Comparison of ENCODE assay signal across 1 cellular context in genomic region chr16:67966549-67967182, GRCh38.
TF ChIP-seq lines count a peak whose summit lies in the region.

No MANE protein-coding gene starts in this region.

TF ChIP-seq in HepG2, 621 proteins besides CTCF, POLR2A, EP300 and RAD21 (continued from another document and continues in another):
- TF ChIP-seq FOXM1 (CRISPR knock-in tag; IDR thresholded peaks at IDR 0.05), result no peak
- no peak for TF ChIP-seq STAG1 (CRISPR knock-in tag; IDR thresholded peaks at IDR 0.05)
- TF ChIP-seq GZF1 (CRISPR knock-in tag; IDR thresholded peaks at IDR 0.05), result 0 out of 2 replicates have a peak, but pooled peaks have one; percentile 7
- no peak for TF ChIP-seq ZNF775 (CRISPR knock-in tag; IDR thresholded peaks at IDR 0.05; ENCODE audit: borderline replicate concordance)
- TF ChIP-seq, protein P1, sequence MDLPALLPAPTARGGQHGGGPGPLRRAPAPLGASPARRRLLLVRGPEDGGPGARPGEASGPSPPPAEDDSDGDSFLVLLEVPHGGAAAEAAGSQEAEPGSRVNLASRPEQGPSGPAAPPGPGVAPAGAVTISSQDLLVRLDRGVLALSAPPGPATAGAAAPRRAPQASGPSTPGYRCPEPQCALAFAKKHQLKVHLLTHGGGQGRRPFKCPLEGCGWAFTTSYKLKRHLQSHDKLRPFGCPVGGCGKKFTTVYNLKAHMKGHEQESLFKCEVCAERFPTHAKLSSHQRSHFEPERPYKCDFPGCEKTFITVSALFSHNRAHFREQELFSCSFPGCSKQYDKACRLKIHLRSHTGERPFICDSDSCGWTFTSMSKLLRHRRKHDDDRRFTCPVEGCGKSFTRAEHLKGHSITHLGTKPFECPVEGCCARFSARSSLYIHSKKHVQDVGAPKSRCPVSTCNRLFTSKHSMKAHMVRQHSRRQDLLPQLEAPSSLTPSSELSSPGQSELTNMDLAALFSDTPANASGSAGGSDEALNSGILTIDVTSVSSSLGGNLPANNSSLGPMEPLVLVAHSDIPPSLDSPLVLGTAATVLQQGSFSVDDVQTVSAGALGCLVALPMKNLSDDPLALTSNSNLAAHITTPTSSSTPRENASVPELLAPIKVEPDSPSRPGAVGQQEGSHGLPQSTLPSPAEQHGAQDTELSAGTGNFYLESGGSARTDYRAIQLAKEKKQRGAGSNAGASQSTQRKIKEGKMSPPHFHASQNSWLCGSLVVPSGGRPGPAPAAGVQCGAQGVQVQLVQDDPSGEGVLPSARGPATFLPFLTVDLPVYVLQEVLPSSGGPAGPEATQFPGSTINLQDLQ (CRISPR knock-in tag; IDR thresholded peaks at IDR 0.05), result 0 out of 2 replicates have a peak, but pooled peaks have one; percentile 53
- TF ChIP-seq MAX (IDR thresholded peaks at IDR 0.05), result 0 out of 2 replicates have a peak, but pooled peaks have one; percentile 20
- TF ChIP-seq, protein P2, sequence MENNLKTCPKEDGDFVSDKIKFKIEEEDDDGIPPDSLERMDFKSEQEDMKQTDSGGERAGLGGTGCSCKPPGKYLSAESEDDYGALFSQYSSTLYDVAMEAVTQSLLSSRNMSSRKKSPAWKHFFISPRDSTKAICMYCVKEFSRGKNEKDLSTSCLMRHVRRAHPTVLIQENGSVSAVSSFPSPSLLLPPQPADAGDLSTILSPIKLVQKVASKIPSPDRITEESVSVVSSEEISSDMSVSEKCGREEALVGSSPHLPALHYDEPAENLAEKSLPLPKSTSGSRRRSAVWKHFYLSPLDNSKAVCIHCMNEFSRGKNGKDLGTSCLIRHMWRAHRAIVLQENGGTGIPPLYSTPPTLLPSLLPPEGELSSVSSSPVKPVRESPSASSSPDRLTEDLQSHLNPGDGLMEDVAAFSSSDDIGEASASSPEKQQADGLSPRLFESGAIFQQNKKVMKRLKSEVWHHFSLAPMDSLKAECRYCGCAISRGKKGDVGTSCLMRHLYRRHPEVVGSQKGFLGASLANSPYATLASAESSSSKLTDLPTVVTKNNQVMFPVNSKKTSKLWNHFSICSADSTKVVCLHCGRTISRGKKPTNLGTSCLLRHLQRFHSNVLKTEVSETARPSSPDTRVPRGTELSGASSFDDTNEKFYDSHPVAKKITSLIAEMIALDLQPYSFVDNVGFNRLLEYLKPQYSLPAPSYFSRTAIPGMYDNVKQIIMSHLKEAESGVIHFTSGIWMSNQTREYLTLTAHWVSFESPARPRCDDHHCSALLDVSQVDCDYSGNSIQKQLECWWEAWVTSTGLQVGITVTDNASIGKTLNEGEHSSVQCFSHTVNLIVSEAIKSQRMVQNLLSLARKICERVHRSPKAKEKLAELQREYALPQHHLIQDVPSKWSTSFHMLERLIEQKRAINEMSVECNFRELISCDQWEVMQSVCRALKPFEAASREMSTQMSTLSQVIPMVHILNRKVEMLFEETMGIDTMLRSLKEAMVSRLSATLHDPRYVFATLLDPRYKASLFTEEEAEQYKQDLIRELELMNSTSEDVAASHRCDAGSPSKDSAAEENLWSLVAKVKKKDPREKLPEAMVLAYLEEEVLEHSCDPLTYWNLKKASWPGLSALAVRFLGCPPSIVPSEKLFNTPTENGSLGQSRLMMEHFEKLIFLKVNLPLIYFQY (CRISPR knock-in tag; IDR thresholded peaks at IDR 0.05; ENCODE audit: borderline replicate concordance), result no peak; the same call in 1 of the 2 replicates
- no peak for TF ChIP-seq HNRNPUL1 (IDR thresholded peaks at IDR 0.05; ENCODE audit: low read depth, low read length)
- no peak for TF ChIP-seq ZMAT3 (CRISPR knock-in tag; conservative IDR thresholded peaks at IDR 0.05)
- no peak for TF ChIP-seq ASH2L (IDR thresholded peaks at IDR 0.05; ENCODE audit: insufficient read length, low read depth, low read length)
- no peak for TF ChIP-seq CSRNP2 (CRISPR knock-in tag; conservative IDR thresholded peaks at IDR 0.05; ENCODE audit: low read depth)
- TF ChIP-seq MED8 (CRISPR knock-in tag; IDR thresholded peaks at IDR 0.05; ENCODE audit: insufficient replicate concordance), result no peak
- no peak for TF ChIP-seq IKZF1 (IDR thresholded peaks at IDR 0.05)
- TF ChIP-seq NR2F2 (IDR thresholded peaks at IDR 0.05; ENCODE audit: borderline replicate concordance, low read depth), result no peak
- TF ChIP-seq YEATS4 (CRISPR knock-in tag; IDR thresholded peaks at IDR 0.05; ENCODE audit: borderline replicate concordance), result 0 out of 2 replicates have a peak, but pooled peaks have one; percentile 39
- no peak for TF ChIP-seq CBX2 (IDR thresholded peaks at IDR 0.05; ENCODE audit: low read depth, low read length)
- no peak for TF ChIP-seq CBX2 (CRISPR knock-in tag; IDR thresholded peaks at IDR 0.05; ENCODE audit: low read depth)
- TF ChIP-seq RBFOX2 (IDR thresholded peaks at IDR 0.05; ENCODE audit: low read depth, low read length), result no peak
- TF ChIP-seq SOX13 (IDR thresholded peaks at IDR 0.05), result no peak
- no peak for TF ChIP-seq SOX13 (CRISPR knock-in tag; conservative IDR thresholded peaks at IDR 0.05 in 1 of 2, IDR thresholded peaks at IDR 0.05 in 1 of 2)
- TF ChIP-seq, protein P3, sequence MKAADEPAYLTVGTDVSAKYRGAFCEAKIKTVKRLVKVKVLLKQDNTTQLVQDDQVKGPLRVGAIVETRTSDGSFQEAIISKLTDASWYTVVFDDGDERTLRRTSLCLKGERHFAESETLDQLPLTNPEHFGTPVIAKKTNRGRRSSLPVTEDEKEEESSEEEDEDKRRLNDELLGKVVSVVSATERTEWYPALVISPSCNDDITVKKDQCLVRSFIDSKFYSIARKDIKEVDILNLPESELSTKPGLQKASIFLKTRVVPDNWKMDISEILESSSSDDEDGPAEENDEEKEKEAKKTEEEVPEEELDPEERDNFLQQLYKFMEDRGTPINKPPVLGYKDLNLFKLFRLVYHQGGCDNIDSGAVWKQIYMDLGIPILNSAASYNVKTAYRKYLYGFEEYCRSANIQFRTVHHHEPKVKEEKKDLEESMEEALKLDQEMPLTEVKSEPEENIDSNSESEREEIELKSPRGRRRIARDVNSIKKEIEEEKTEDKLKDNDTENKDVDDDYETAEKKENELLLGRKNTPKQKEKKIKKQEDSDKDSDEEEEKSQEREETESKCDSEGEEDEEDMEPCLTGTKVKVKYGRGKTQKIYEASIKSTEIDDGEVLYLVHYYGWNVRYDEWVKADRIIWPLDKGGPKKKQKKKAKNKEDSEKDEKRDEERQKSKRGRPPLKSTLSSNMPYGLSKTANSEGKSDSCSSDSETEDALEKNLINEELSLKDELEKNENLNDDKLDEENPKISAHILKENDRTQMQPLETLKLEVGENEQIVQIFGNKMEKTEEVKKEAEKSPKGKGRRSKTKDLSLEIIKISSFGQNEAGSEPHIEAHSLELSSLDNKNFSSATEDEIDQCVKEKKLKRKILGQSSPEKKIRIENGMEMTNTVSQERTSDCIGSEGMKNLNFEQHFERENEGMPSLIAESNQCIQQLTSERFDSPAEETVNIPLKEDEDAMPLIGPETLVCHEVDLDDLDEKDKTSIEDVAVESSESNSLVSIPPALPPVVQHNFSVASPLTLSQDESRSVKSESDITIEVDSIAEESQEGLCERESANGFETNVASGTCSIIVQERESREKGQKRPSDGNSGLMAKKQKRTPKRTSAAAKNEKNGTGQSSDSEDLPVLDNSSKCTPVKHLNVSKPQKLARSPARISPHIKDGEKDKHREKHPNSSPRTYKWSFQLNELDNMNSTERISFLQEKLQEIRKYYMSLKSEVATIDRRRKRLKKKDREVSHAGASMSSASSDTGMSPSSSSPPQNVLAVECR (CRISPR knock-in tag; IDR thresholded peaks at IDR 0.05; ENCODE audit: borderline replicate concordance), result peak; percentile 14; the same call in 1 of the 2 replicates
- no peak for TF ChIP-seq JDP2 (CRISPR knock-in tag; IDR thresholded peaks at IDR 0.05; ENCODE audit: borderline replicate concordance)
- no peak for TF ChIP-seq GPN1 (CRISPR knock-in tag; IDR thresholded peaks at IDR 0.05; ENCODE audit: borderline replicate concordance)
- no peak for TF ChIP-seq JUND (CRISPR knock-in tag; IDR thresholded peaks at IDR 0.05)
- TF ChIP-seq CC2D1A (CRISPR knock-in tag; IDR thresholded peaks at IDR 0.05), result 0 out of 2 replicates have a peak, but pooled peaks have one; percentile 6
- no peak for TF ChIP-seq SALL2 (CRISPR knock-in tag; IDR thresholded peaks at IDR 0.05)
- no peak for TF ChIP-seq ZNF329 (CRISPR knock-in tag; IDR thresholded peaks at IDR 0.05; ENCODE audit: low read depth)
- TF ChIP-seq RFX5 (IDR thresholded peaks at IDR 0.05; ENCODE audit: low read depth, low read length), result no peak
- no peak for TF ChIP-seq SP140L (CRISPR knock-in tag; IDR thresholded peaks at IDR 0.05; ENCODE audit: borderline replicate concordance)
- no peak; the same call in 1 of the 2 replicates for TF ChIP-seq CHD2 (IDR thresholded peaks at IDR 0.05; ENCODE audit: low read depth, low read length)
- TF ChIP-seq, protein P4, sequence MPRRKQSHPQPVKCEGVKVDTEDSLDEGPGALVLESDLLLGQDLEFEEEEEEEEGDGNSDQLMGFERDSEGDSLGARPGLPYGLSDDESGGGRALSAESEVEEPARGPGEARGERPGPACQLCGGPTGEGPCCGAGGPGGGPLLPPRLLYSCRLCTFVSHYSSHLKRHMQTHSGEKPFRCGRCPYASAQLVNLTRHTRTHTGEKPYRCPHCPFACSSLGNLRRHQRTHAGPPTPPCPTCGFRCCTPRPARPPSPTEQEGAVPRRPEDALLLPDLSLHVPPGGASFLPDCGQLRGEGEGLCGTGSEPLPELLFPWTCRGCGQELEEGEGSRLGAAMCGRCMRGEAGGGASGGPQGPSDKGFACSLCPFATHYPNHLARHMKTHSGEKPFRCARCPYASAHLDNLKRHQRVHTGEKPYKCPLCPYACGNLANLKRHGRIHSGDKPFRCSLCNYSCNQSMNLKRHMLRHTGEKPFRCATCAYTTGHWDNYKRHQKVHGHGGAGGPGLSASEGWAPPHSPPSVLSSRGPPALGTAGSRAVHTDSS (CRISPR knock-in tag; conservative IDR thresholded peaks at IDR 0.05), result no peak
- no peak for TF ChIP-seq TOPORS (CRISPR knock-in tag; IDR thresholded peaks at IDR 0.05)
- TF ChIP-seq ZNF263 (CRISPR knock-in tag; IDR thresholded peaks at IDR 0.05), result peak; percentile 87
- TF ChIP-seq KDM6A (CRISPR knock-in tag; IDR thresholded peaks at IDR 0.05; ENCODE audit: low read depth), result no peak
- TF ChIP-seq FOSL2 (CRISPR knock-in tag; IDR thresholded peaks at IDR 0.05), result no peak
- TF ChIP-seq FOXA1 (IDR thresholded peaks at IDR 0.05), result no peak
- TF ChIP-seq FOXA1 (CRISPR knock-in tag; IDR thresholded peaks at IDR 0.05), result no peak
- TF ChIP-seq BCL3 (CRISPR knock-in tag; IDR thresholded peaks at IDR 0.05), result no peak; the same call in 1 of the 2 replicates
- no peak for TF ChIP-seq USF2 (IDR thresholded peaks at IDR 0.05; ENCODE audit: low read depth, low read length)
- no peak for TF ChIP-seq USF2 (CRISPR knock-in tag; IDR thresholded peaks at IDR 0.05; ENCODE audit: borderline replicate concordance)
- no peak for TF ChIP-seq ZNF235 (CRISPR knock-in tag; IDR thresholded peaks at IDR 0.05; ENCODE audit: borderline replicate concordance)
- no peak for TF ChIP-seq ZNF83 (CRISPR knock-in tag; IDR thresholded peaks at IDR 0.05; ENCODE audit: borderline replicate concordance)
- no peak for TF ChIP-seq ZNF562 (CRISPR knock-in tag; IDR thresholded peaks at IDR 0.05; ENCODE audit: borderline replicate concordance)
- no peak for TF ChIP-seq SP2 (CRISPR knock-in tag; IDR thresholded peaks at IDR 0.05)
- TF ChIP-seq ZNF414 (CRISPR knock-in tag; IDR thresholded peaks at IDR 0.05), result no peak; the same call in 1 of the 2 replicates
- no peak for TF ChIP-seq SNAI1 (CRISPR knock-in tag; IDR thresholded peaks at IDR 0.05; ENCODE audit: borderline replicate concordance)
- TF ChIP-seq ZNF3 (CRISPR knock-in tag; IDR thresholded peaks at IDR 0.05), result no peak
- TF ChIP-seq NKX3-1 (CRISPR knock-in tag; IDR thresholded peaks at IDR 0.05), result no peak
- TF ChIP-seq MIER2 (CRISPR knock-in tag; IDR thresholded peaks at IDR 0.05), result no peak
- peak; percentile 57; the same call in 1 of the 2 replicates for TF ChIP-seq ZNF335 (CRISPR knock-in tag; IDR thresholded peaks at IDR 0.05)
- TF ChIP-seq TAF15 (IDR thresholded peaks at IDR 0.05; ENCODE audit: low read depth, low read length, poor library complexity, severe bottlenecking), result no peak
- no peak for TF ChIP-seq RNF2 (conservative IDR thresholded peaks at IDR 0.05; ENCODE audit: low read depth)
